8 cellular contexts compared by ENCODE assay signal in genomic region chr3:128051837-128052766, GRCh38. TPM values are rescaled to one million over a fixed set of nuclear protein-coding genes. Genes with fewer than 3 reads are reported as not detected.
DNase-seq lines count a peak whose midpoint lies in the region; ATAC-seq, FAIRE-seq and TF ChIP-seq lines count a peak whose summit lies in the region.

Gene SEC61A1 (plus strand): TSS chr3:128052437. CDS start chr3:128052553, 116 bp downstream.

- TF ChIP-seq CTCF in transverse colon (IDR thresholded peaks at IDR 0.05): no peak

- H3K9me3 ChIP-seq in adipocyte (ENCODE audit: control insufficient read depth, low read length): no peaks in the 10 kb centered on the region
- H3K9me3 ChIP-seq in transverse colon: no peaks in the 10 kb centered on the region

- H3K4me3 ChIP-seq in adipocyte (ENCODE audit: low read length): peak within 1 kb of the TSS; percentile 100
- peak within 1 kb of the TSS; percentile 73 to 96 (median 76) for H3K4me3 ChIP-seq in transverse colon

- H3K4me1 ChIP-seq in adipocyte (ENCODE audit: control insufficient read depth, insufficient read depth, low read length) (peaks cover 42% of the 10 kb centered on the region), transverse colon (peaks cover 25 to 36% (median 27%) of the 10 kb centered on the region in 4 donors)

- H3K9ac ChIP-seq in adipocyte (ENCODE audit: low read length): peak within 1 kb of the TSS; percentile 100

- FAIRE-seq in GM12892 (lab: Jason Lieb, UNC): peak; percentile 97

- DNase-seq in GM12892 (ENCODE audit: insufficient read length) (peak; percentile 96), NCI-H1436 treated with DMSO at 0.1 percent for 48 hours (lab: John Stamatoyannopoulos, UW) (peak; percentile 64), T follicular helper cell (ENCODE audit: low read depth) (peak; percentile 92), adipocyte (ENCODE audit: low read depth) (peak; percentile 98), cardiac septum (ENCODE audit: low spot score) (peak; percentile 97), pons (ENCODE audit: low spot score) (peak; percentile 89), transverse colon (peak; percentile 97)

- no peak for TF ChIP-seq EP300 in transverse colon (IDR thresholded peaks at IDR 0.05; ENCODE audit: low read depth)

- TF ChIP-seq POLR2A in GM12892 (IDR thresholded peaks at IDR 0.05; ENCODE audit: low read depth, low read length) (peak; percentile 94), transverse colon (IDR thresholded peaks at IDR 0.05) (peak; percentile 88)

- in situ Hi-C loops in transverse colon (cut with MboI; ENCODE audit: low pct_ligation_motif_present in 1 of 4, low pct_unique_long_range_greater_than_20kb in 1 of 4, low sequenced_read_pairs in 3 of 4): no loop called here

- H3K36me3 ChIP-seq in adipocyte (ENCODE audit: control insufficient read depth, insufficient read depth, low read length, severe bottlenecking) (peaks cover 33% of the 10 kb centered on the region), transverse colon (peaks cover 0 to 9% (median 3%) of the 10 kb centered on the region in 4 donors)

- H3K27me3 ChIP-seq in adipocyte (replicated peaks; ENCODE audit: control insufficient read depth, insufficient read depth, low read length) (no peaks in the 10 kb centered on the region), transverse colon (peaks cover 4% of the 10 kb centered on the region)

- peak; percentile 93 for ATAC-seq in HG02840 (IDR thresholded peaks at IDR 0.05; ENCODE audit: low FRiP score, unreplicated experiment)

- 0% methylated on average over 50 of the region's 111 CpGs; no CpG with 5 or more reads in 1 of the 2 donors for WGBS in transverse colon (ENCODE audit: low coverage in 1 of 2), 2 donors

- intact Hi-C loops in cardiac septum (cut with DNase I): loop anchor here (5.0 to 10.0 kb wide), 2 partner anchors 127 to 460 kb away; partner anchors contain the start of gene TPRA1
- intact Hi-C loops in transverse colon (cut with DNase I; ENCODE audit: low total_unique reads): no loop called here

- peak within 1 kb of the TSS; percentile 88 to 97 (median 92) for H3K27ac ChIP-seq in transverse colon

RNA-seq across cellular contexts. Expression of gene SEC61A1, which starts in this region (rescaled TPM):
- 53.7 TPM for polyA plus RNA-seq in GM12892 (2012; ENCODE audit: missing spikeins)
- total RNA-seq in cardiac septum (91.3 TPM), transverse colon (100 to 1,000 TPM in 3 of 4 donors, 10 to 100 TPM in 1; 86.6 to 116 (median 115) TPM)

Comparison
In these comparisons a context has a peak if more than half of its experiments do, and no peak if none do; other contexts are left out.
1. Peak in every context shown above with its lines: DNase-seq, ATAC-seq, H3K4me3 ChIP-seq and H3K27ac ChIP-seq.